12 cellular contexts compared by ENCODE assay signal in genomic region chr3:52122491-52122890, GRCh38. TPM values are rescaled to one million over a fixed set of nuclear protein-coding genes. Genes with fewer than 3 reads are reported as not detected.
DNase-seq lines count a peak whose midpoint lies in the region; ATAC-seq and TF ChIP-seq lines count a peak whose summit lies in the region.
"Had no signal": no experiment of that assay in that cellular context is flagged by ENCODE, and none has a peak within 500 bp of the region (broad histone marks: within the 10 kb centered on the region; RNA-seq: fewer than 3 reads in every experiment).

No MANE protein-coding gene starts in this region.

- H3K4me3 ChIP-seq in lower lobe of right lung, result no peak overlapping the region
- no peak overlapping the region for H3K4me3 ChIP-seq in suprapubic skin
- H3K4me3 ChIP-seq: coronary artery had no signal

- no peak for TF ChIP-seq POLR2A in suprapubic skin (IDR thresholded peaks at IDR 0.05)

- 95% methylated on average over 6 of the region's 7 CpGs for WGBS in suprapubic skin

- H3K9me3 ChIP-seq in lower lobe of right lung (no peaks in the 10 kb centered on the region), suprapubic skin (no peaks in the 10 kb centered on the region)

- DNase-seq in activated CD4-positive, alpha-beta T cell treated with anti-CD3 and anti-CD28 coated beads, Interleukin-2, amount 10 ng/mL, durations not matched to agents 24 days and 14 days, result no peak
- DNase-seq in activated CD4-positive, alpha-beta T cell treated with anti-CD3 and anti-CD28 coated beads, Interleukin-2, amount 50 U/mL, for 4 hours, result no peak
- DNase-seq in lower lobe of right lung, result peak; percentile 48
- no peak for DNase-seq in suprapubic skin (ENCODE audit: low spot score in 2 of 2)
- no peak for DNase-seq in globus pallidus (ENCODE audit: low spot score)
- DNase-seq in 8988T, result no peak

- TF ChIP-seq CTCF in brain (conservative IDR thresholded peaks at IDR 0.05), result no peak
- no peak for TF ChIP-seq CTCF in lower lobe of right lung (IDR thresholded peaks at IDR 0.05)
- no peak for TF ChIP-seq CTCF in suprapubic skin (IDR thresholded peaks at IDR 0.05)

- H3K4me3 Mint-ChIP-seq in activated CD4-positive, alpha-beta T cell treated with anti-CD3 and anti-CD28 coated beads, Interleukin-2, amount 10 ng/mL, durations not matched to agents 24 days and 14 days, result no peak overlapping the region
- H3K4me3 Mint-ChIP-seq in brain, result no peak overlapping the region
- H3K4me3 Mint-ChIP-seq: activated CD4-positive, alpha-beta T cell treated with anti-CD3 and anti-CD28 coated beads for 36 hours; activated T-cell treated with anti-CD3 and anti-CD28 coated beads, Interleukin-2, amount 50 U/mL, for 72 hours; CD4-positive, alpha-beta T cell had no signal

- no peaks in the 10 kb centered on the region for H3K27me3 ChIP-seq in lower lobe of right lung (ENCODE audit: low read depth)
- H3K27me3 ChIP-seq in suprapubic skin, result no peaks in the 10 kb centered on the region

- H3K27me3 Mint-ChIP-seq in activated CD4-positive, alpha-beta T cell treated with anti-CD3 and anti-CD28 coated beads, Interleukin-2, amount 10 ng/mL, durations not matched to agents 24 days and 14 days, result no peaks in the 10 kb centered on the region
- no peaks in the 10 kb centered on the region for H3K27me3 Mint-ChIP-seq in brain
- H3K27me3 Mint-ChIP-seq: activated CD4-positive, alpha-beta T cell treated with anti-CD3 and anti-CD28 coated beads for 36 hours; CD4-positive, alpha-beta T cell had no signal

- peaks cover 24% of the 10 kb centered on the region for H3K4me1 Mint-ChIP-seq in activated CD4-positive, alpha-beta T cell treated with anti-CD3 and anti-CD28 coated beads, Interleukin-2, amount 10 ng/mL, durations not matched to agents 24 days and 14 days
- no peaks in the 10 kb centered on the region for H3K4me1 Mint-ChIP-seq in brain

- no peak for TF ChIP-seq EP300 in suprapubic skin (IDR thresholded peaks at IDR 0.05)

- intact Hi-C loops in activated CD4-positive, alpha-beta T cell treated with anti-CD3 and anti-CD28 coated beads, Interleukin-2, amount 10 ng/mL, durations not matched to agents 24 days and 14 days (cut with micrococcal nuclease), result loop anchor here (2.0 kb wide), 2 partner anchors 70 to 180 kb away; partner anchors contain the start of gene PARP3
- intact Hi-C loops in lower lobe of right lung (cut with DNase I), result loop anchor here (10.0 kb wide), 1 partner anchor 108 kb away; no protein-coding TSS in a partner anchor

- H3K4me1 ChIP-seq in lower lobe of right lung (peaks cover 43% of the 10 kb centered on the region), suprapubic skin (peaks cover 46% of the 10 kb centered on the region)

- H3K36me3 Mint-ChIP-seq in activated CD4-positive, alpha-beta T cell treated with anti-CD3 and anti-CD28 coated beads, Interleukin-2, amount 10 ng/mL, durations not matched to agents 24 days and 14 days (ENCODE audit: low read depth), result peaks cover 17% of the 10 kb centered on the region
- H3K36me3 Mint-ChIP-seq in brain, result no peaks in the 10 kb centered on the region

- H3K9me3 Mint-ChIP-seq in activated CD4-positive, alpha-beta T cell treated with anti-CD3 and anti-CD28 coated beads, Interleukin-2, amount 10 ng/mL, durations not matched to agents 24 days and 14 days, result no peaks in the 10 kb centered on the region
- H3K9me3 Mint-ChIP-seq in brain, result no peaks in the 10 kb centered on the region
- H3K9me3 Mint-ChIP-seq: activated T-cell treated with anti-CD3 and anti-CD28 coated beads, Interleukin-2, amount 50 U/mL, for 72 hours; CD4-positive, alpha-beta T cell had no signal

- ATAC-seq in lower lobe of right lung, result no peak
- no peak for ATAC-seq in GM18861 (IDR thresholded peaks at IDR 0.05; ENCODE audit: unreplicated experiment)

- H3K36me3 ChIP-seq in lower lobe of right lung (no peaks in the 10 kb centered on the region), suprapubic skin (no peaks in the 10 kb centered on the region)

- peak overlapping the region; percentile 76 for H3K27ac ChIP-seq in lower lobe of right lung
- H3K27ac ChIP-seq in suprapubic skin, result peak overlapping the region; percentile 47

- H3K27ac Mint-ChIP-seq in activated CD4-positive, alpha-beta T cell treated with anti-CD3 and anti-CD28 coated beads, Interleukin-2, amount 10 ng/mL, durations not matched to agents 24 days and 14 days, result peak overlapping the region; percentile 27
- H3K27ac Mint-ChIP-seq in brain, result peak overlapping the region in 3 of 5 experiments; percentile 26 to 68 (median 41)
- H3K27ac Mint-ChIP-seq: activated CD4-positive, alpha-beta T cell treated with anti-CD3 and anti-CD28 coated beads for 36 hours; activated T-cell treated with anti-CD3 and anti-CD28 coated beads, Interleukin-2, amount 50 U/mL, for 72 hours; CD4-positive, alpha-beta T cell had no signal

RNA-seq across cellular contexts. Expression of gene POC1A, which starts 31.7 kb away (rescaled TPM):
- total RNA-seq in activated CD4-positive, alpha-beta T cell treated with anti-CD3 and anti-CD28 coated beads, Interleukin-2, amount 10 ng/mL, durations not matched to agents 24 days and 14 days, result 23.2 and 24.1 TPM in 2 replicates
- 18.8 TPM for polyA plus RNA-seq in brain (ENCODE audit: insufficient read depth, low read depth, low replicate concordance)
- 2.7 TPM for total RNA-seq in lower lobe of right lung
- total RNA-seq in suprapubic skin, result 1 to 10 TPM; 1.1 to 4.8 (median 1.6) TPM
